Comparison of ENCODE assay signal across 7 cellular contexts in the genomic region with DNA sequence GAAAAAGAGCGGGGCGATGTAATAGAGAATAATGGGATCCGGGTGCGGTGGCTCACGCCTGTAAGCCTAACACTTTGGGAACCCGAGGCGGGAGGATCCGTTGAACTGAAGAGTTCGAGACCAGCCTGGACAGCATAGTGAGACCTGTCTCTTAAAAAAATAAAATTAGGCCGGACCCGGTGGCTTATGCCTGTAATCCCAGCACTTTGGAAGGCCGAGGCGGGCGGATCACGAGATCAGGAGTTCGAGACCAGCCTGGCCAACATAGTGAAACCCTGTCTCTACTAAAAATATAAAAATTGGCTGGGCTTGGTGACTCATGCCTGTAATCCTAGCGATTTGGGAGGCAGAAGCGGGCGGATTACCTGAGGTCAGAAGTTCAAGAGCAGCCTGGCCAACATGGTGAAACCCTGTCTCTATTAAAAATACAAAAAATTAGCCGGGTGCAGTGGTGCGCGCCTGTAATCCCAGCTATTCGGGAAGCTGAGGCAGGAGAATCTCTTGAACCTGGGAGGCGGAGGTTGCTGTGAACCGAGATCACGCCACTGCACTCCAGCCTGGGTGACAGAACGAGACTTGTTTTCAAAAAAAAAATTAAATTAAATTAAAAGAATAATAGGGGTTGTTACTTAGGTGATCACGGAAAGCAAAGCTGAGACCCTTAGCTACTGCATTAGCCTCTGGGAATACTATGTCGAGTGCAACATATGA. TPM values are rescaled to one million over a fixed set of nuclear protein-coding genes. Genes with fewer than 3 reads are reported as not detected.
DNase-seq lines count a peak whose midpoint lies in the region; ATAC-seq and TF ChIP-seq lines count a peak whose summit lies in the region.
"Not testable (repeated sequence)": the region's sequence is repeated elsewhere in the genome, so short reads cannot be mapped to it uniquely, and the experiment has no call there.

No MANE protein-coding gene starts in this region.

- H3K9me2 ChIP-seq in GM23338 (ENCODE audit: insufficient read depth); OCI-LY7 (ENCODE audit: insufficient read depth, low read length): not testable (repeated sequence)

- H3K4me2 ChIP-seq in GM23338 (peak overlapping the region; percentile 57), OCI-LY7 (ENCODE audit: low read length) (peak overlapping the region; percentile 68)

- peaks cover 44% of the 10 kb centered on the region for H3K79me2 ChIP-seq in GM23338 (replicated peaks; ENCODE audit: insufficient read depth)
- H3K79me2 ChIP-seq in OCI-LY7 (ENCODE audit: insufficient read depth, low read depth, low read length), result peaks cover 68% of the 10 kb centered on the region

- H3K27me3 Mint-ChIP-seq in GM23338 (ENCODE audit: insufficient read depth, low read depth, poor library complexity); activated T-cell treated with anti-CD3 and anti-CD28 coated beads, Interleukin-2, amount 50 U/mL, for 4 hours (ENCODE audit: low read depth): not testable (repeated sequence)

- CTCF ChIA-PET in OCI-LY7 (lab: Charles Lee; ENCODE audit: unreplicated experiment), result not testable (repeated sequence)

- not testable (repeated sequence) for TF ChIP-seq CTCF in GM23338 (conservative IDR thresholded peaks at IDR 0.05; ENCODE audit: low read depth in 2 of 2); OCI-LY7 (conservative IDR thresholded peaks at IDR 0.05; ENCODE audit: low read length); choroid plexus epithelial cell (conservative IDR thresholded peaks at IDR 0.05; ENCODE audit: low read depth, low read length); heart right ventricle (IDR thresholded peaks at IDR 0.05)

- H4K20me1 ChIP-seq in GM23338 (replicated peaks; ENCODE audit: insufficient read depth) (peaks cover 12% of the 10 kb centered on the region), OCI-LY7 (ENCODE audit: insufficient read depth, low read length) (peaks cover 17% of the 10 kb centered on the region)

- H3K4me3 ChIP-seq in GM23338 (peak overlapping the region; percentile 75), OCI-LY7 (ENCODE audit: low read depth, low read length, poor library complexity, severe bottlenecking) (peak overlapping the region; percentile 93), choroid plexus epithelial cell (ENCODE audit: low read depth, low read length) (peak overlapping the region; percentile 34), heart right ventricle (peak overlapping the region; percentile 80 to 97 (median 90)), muscle layer of colon (ENCODE audit: low read depth in 1 of 2, low read length in 2 of 2) (peak overlapping the region in 1 of 2 donors; percentile 66), skin epidermis (peak overlapping the region; percentile 53 to 98 (median 74))

- H3K4me1 ChIP-seq in GM23338 (ENCODE audit: insufficient read depth) (peaks cover 25% of the 10 kb centered on the region), OCI-LY7 (ENCODE audit: insufficient read depth, low read length, poor library complexity, severe bottlenecking) (peaks cover 42% of the 10 kb centered on the region), heart right ventricle (peaks cover 0 to 58% (median 46%) of the 10 kb centered on the region in 9 donors), muscle layer of colon (ENCODE audit: insufficient read depth, low read length) (peaks cover 32% of the 10 kb centered on the region)

- H3F3A ChIP-seq in GM23338 (replicated peaks; ENCODE audit: low read depth), result peaks cover 28% of the 10 kb centered on the region

- H3K36me3 ChIP-seq in GM23338 (ENCODE audit: insufficient read depth) (peaks cover 20% of the 10 kb centered on the region), OCI-LY7 (ENCODE audit: insufficient read depth, low read length) (peaks cover 46% of the 10 kb centered on the region), heart right ventricle (peaks cover 0 to 32% (median 22%) of the 10 kb centered on the region in 9 donors)
- not testable (repeated sequence) for H3K36me3 ChIP-seq in muscle layer of colon (ENCODE audit: insufficient read depth, low read length)

- not testable (repeated sequence) for H3K27me3 ChIP-seq in GM23338 (ENCODE audit: insufficient read depth); heart right ventricle; muscle layer of colon (ENCODE audit: control insufficient read depth in 1 of 2, insufficient read depth in 2 of 2, low read length in 2 of 2)

- H3K27ac ChIP-seq in GM23338 (ENCODE audit: low read depth), result peak overlapping the region; percentile 92
- peak overlapping the region; percentile 83 for H3K27ac ChIP-seq in OCI-LY7 (ENCODE audit: low read depth, low read length, poor library complexity, severe bottlenecking)
- H3K27ac ChIP-seq in heart right ventricle, result peak overlapping the region; percentile 66 to 98 (median 94)
- peak overlapping the region; percentile 71 for H3K27ac ChIP-seq in muscle layer of colon (ENCODE audit: low read depth, low read length)
- H3K27ac ChIP-seq in skin epidermis, result peak overlapping the region in 20 of 21 experiments; percentile 76 to 98 (median 94)

- H3K9me3 Mint-ChIP-seq in GM23338; activated T-cell treated with anti-CD3 and anti-CD28 coated beads, Interleukin-2, amount 50 U/mL, for 4 hours: not testable (repeated sequence)

- POLR2A ChIA-PET in OCI-LY7 (lab: Charles Lee), result interaction anchor here (1.0 to 3.0 kb wide), 8 partner anchors 11 to 186 kb away, joined by 3 to 16 read pairs (median 4); no protein-coding TSS in a partner anchor

- not testable (repeated sequence) for H3K9me3 ChIP-seq in OCI-LY7 (ENCODE audit: low read length); heart right ventricle; muscle layer of colon (ENCODE audit: low read length)

- peak overlapping the region; percentile 54 for H3K9ac ChIP-seq in muscle layer of colon (ENCODE audit: low read length)

- 83 to 84% methylated on average over 29 of the region's 29 CpGs for WGBS in heart right ventricle, 2 donors

- not testable (repeated sequence) for BruUV-seq in OCI-LY7 (replicated peaks; lab: Mats Ljungman, UMichigan)

- peak overlapping the region; percentile 96 for H3K4me3 Mint-ChIP-seq in GM23338
- peak overlapping the region; percentile 100 for H3K4me3 Mint-ChIP-seq in activated T-cell treated with anti-CD3 and anti-CD28 coated beads, Interleukin-2, amount 50 U/mL, for 4 hours

- H2AFZ ChIP-seq in GM23338, result not testable (repeated sequence)
- peak overlapping the region; percentile 41; the same call in 1 of the 2 replicates for H2AFZ ChIP-seq in OCI-LY7 (ENCODE audit: low read length)

- H3K27ac Mint-ChIP-seq in GM23338, result peak overlapping the region; percentile 98

- ATAC-seq in GM23338; activated T-cell treated with anti-CD3 and anti-CD28 coated beads, Interleukin-2, amount 50 U/mL, for 4 hours; heart right ventricle: not testable (repeated sequence)

- DNase-seq in GM23338 (ENCODE audit: low spot score); OCI-LY7 (ENCODE audit: low spot score); activated T-cell treated with anti-CD3 and anti-CD28 coated beads, Interleukin-2, amount 50 U/mL, for 4 hours; choroid plexus epithelial cell (ENCODE audit: low read depth); heart right ventricle: not testable (repeated sequence)

- H3K36me3 Mint-ChIP-seq in GM23338 (ENCODE audit: low read depth), result peaks cover 42% of the 10 kb centered on the region
- peaks cover 14% of the 10 kb centered on the region for H3K36me3 Mint-ChIP-seq in activated T-cell treated with anti-CD3 and anti-CD28 coated beads, Interleukin-2, amount 50 U/mL, for 4 hours (ENCODE audit: insufficient read depth)

- peaks cover 31% of the 10 kb centered on the region for H3K4me1 Mint-ChIP-seq in GM23338
- H3K4me1 Mint-ChIP-seq in activated T-cell treated with anti-CD3 and anti-CD28 coated beads, Interleukin-2, amount 50 U/mL, for 4 hours (ENCODE audit: low read depth), result peaks cover 48% of the 10 kb centered on the region

- intact Hi-C loops in OCI-LY7 (cut with micrococcal nuclease; ENCODE audit: unreplicated experiment), result not testable (repeated sequence)
- intact Hi-C loops in heart right ventricle (cut with DNase I), result loop anchor here in 1 of 10 donors (10.0 kb wide), 2 partner anchors 346 to 716 kb away; no protein-coding TSS in a partner anchor

RNA-seq across cellular contexts. Expression of a gene that starts 0.7 kb away (rescaled TPM):
- 43.8 and 61.3 TPM in 2 replicates for total RNA-seq in GM23338 (2014; rRNA removed; shearing (Covaris generic))
- polyA plus RNA-seq in GM23338 (2016; fragmentation: Nextera tagmentation; extraction: Ambion mirVana) (32.5 and 34.3 TPM in 2 replicates), heart right ventricle (10 to 100 TPM in 1 of 2 donors, 1 to 10 TPM in 1; 7.0 to 12.2 TPM)
- 31.6 and 40.1 TPM in 2 replicates for total RNA-seq in OCI-LY7 (2014; rRNA removed; shearing (Covaris generic))
- total RNA-seq in OCI-LY7 (2022) (76.5 and 85.9 TPM in 2 replicates), heart right ventricle (10 to 100 TPM; 15.3 to 25.3 (median 24.1) TPM)
- 10 to 100 TPM; 45.0 to 52.8 (median 47.3) TPM for total RNA-seq in activated T-cell treated with anti-CD3 and anti-CD28 coated beads, Interleukin-2, amount 50 U/mL, for 4 hours

RNA-seq across cellular contexts. Expression of a gene that starts 2.0 kb away (rescaled TPM):
- 82.5 and 126 TPM in 2 replicates for total RNA-seq in GM23338 (2014; rRNA removed; shearing (Covaris generic))
- polyA plus RNA-seq in GM23338 (2016; fragmentation: Nextera tagmentation; extraction: Ambion mirVana), result 54.3 and 54.4 TPM in 2 replicates
- 34.4 and 36.7 TPM in 2 replicates for total RNA-seq in OCI-LY7 (2014; rRNA removed; shearing (Covaris generic))
- 63.4 and 69.7 TPM in 2 replicates for total RNA-seq in OCI-LY7 (2022)
- 10 to 100 TPM; 62.2 to 64.4 (median 63.6) TPM for total RNA-seq in activated T-cell treated with anti-CD3 and anti-CD28 coated beads, Interleukin-2, amount 50 U/mL, for 4 hours
- 10 to 100 TPM; 33.2 to 42.5 (median 36.5) TPM for total RNA-seq in heart right ventricle
- polyA plus RNA-seq in heart right ventricle, result 10 to 100 TPM; 21.7 to 31.5 TPM
